1 cellular context compared by ENCODE assay signal in the genomic region with DNA sequence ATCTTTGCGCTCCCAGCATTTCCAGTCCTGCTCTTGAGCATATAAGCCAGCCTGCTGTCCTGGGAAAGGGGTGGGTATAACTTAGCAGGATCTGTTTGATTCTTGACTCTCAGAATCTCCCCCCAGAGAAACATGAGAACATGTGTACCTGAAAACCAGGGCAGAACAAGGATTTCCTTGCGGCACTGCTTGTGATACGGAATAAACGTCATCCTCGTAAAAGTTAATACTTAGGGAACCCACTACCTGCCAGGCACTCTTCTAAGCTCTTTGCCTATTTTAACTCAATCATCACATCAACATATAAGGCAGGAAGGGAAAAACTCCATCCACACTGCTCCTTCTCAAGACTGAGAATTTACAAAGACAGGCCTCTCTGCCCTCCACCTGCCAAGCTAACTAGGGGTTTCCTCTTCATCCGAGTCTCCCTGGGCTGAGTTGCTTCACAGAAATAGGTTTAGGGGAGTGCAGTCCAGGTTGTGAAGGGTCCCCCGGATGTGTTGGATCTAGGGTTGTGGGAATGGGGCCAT.
TF ChIP-seq lines count a peak whose summit lies in the region.

No MANE protein-coding gene starts in this region.

TF ChIP-seq in H1, 55 proteins besides CTCF, POLR2A, EP300 and RAD21:
- TF ChIP-seq SIX5 (IDR thresholded peaks at IDR 0.05; ENCODE audit: low read depth, low read length) (no peak), POLR2AphosphoS5 (IDR thresholded peaks at IDR 0.05; ENCODE audit: low read depth, low read length) (no peak), ASH2L (IDR thresholded peaks at IDR 0.05; ENCODE audit: low read length) (no peak), TAF7 (optimal IDR thresholded peaks at IDR 0.05; ENCODE audit: borderline replicate concordance, low read depth, low read length) (no peak), KDM5A (IDR thresholded peaks at IDR 0.05; ENCODE audit: low read length) (no peak), GTF2F1 (IDR thresholded peaks at IDR 0.05; ENCODE audit: borderline replicate concordance, low read depth, low read length) (no peak), EZH2 (IDR thresholded peaks at IDR 0.05; ENCODE audit: low read depth, low read length, severe bottlenecking) (no peak), KDM4A (IDR thresholded peaks at IDR 0.05; ENCODE audit: low read depth, low read length, severe bottlenecking) (no peak), RFX5 (IDR thresholded peaks at IDR 0.05; ENCODE audit: borderline replicate concordance, low read depth, low read length) (no peak), FOSL1 (IDR thresholded peaks at IDR 0.05; ENCODE audit: insufficient read depth, low read depth, low read length) (no peak), SP1 (IDR thresholded peaks at IDR 0.05; ENCODE audit: low read depth, low read length) (no peak), SUZ12 (IDR thresholded peaks at IDR 0.05; ENCODE audit: low read length) (no peak), SAP30 (IDR thresholded peaks at IDR 0.05; ENCODE audit: insufficient read depth, insufficient replicate concordance, low read length) (no peak), TBP (IDR thresholded peaks at IDR 0.05; ENCODE audit: low read depth, low read length) (no peak), NRF1 (IDR thresholded peaks at IDR 0.05; ENCODE audit: low read depth, low read length) (no peak)
